8 cellular contexts compared by ENCODE assay signal in genomic region chr7:27095897-27096755, GRCh38. TPM values are rescaled to one million over a fixed set of nuclear protein-coding genes. Genes with fewer than 3 reads are reported as not detected.
DNase-seq lines count a peak whose midpoint lies in the region; ATAC-seq and TF ChIP-seq lines count a peak whose summit lies in the region.

Gene HOXA1, minus strand, starts transcription at chr7:27096000. Its CDS starts 88 bp downstream, at chr7:27095912.

- peaks cover 4% of the 10 kb centered on the region for H3K36me3 ChIP-seq in rectal smooth muscle tissue (ENCODE audit: control insufficient read depth, insufficient read depth, low read length)
- no peaks in the 10 kb centered on the region for H3K36me3 ChIP-seq in aorta (ENCODE audit: control insufficient read depth in 1 of 2, insufficient read depth in 2 of 2, low read length in 1 of 2)

- peaks cover 22% of the 10 kb centered on the region for H3K4me1 ChIP-seq in rectal smooth muscle tissue (ENCODE audit: control insufficient read depth, insufficient read depth, low read length)
- no peaks in the 10 kb centered on the region for H3K4me1 ChIP-seq in aorta (ENCODE audit: control insufficient read depth in 1 of 2, insufficient read depth in 2 of 2, low read length in 2 of 2)

- peak within 1 kb of the TSS; percentile 80 for H3K9ac ChIP-seq in rectal smooth muscle tissue (ENCODE audit: low read length)

- H3K27ac ChIP-seq in rectal smooth muscle tissue (ENCODE audit: low read depth, low read length) (peak within 1 kb of the TSS; percentile 89), aorta (ENCODE audit: low read depth in 1 of 2, low read length in 2 of 2) (peak within 1 kb of the TSS; percentile 18 to 90)

- H3K9me3 ChIP-seq in aorta (ENCODE audit: control insufficient read depth, low read length) = no peaks in the 10 kb centered on the region

- H3K4me3 ChIP-seq in rectal smooth muscle tissue (ENCODE audit: low read length) (peak within 1 kb of the TSS; percentile 95), aorta (ENCODE audit: low read length in 2 of 2) (peak within 1 kb of the TSS; percentile 80 to 91)

- DNase-seq in GDM1 (lab: John Stamatoyannopoulos, UW) = peak; percentile 59
- DNase-seq in GOT3 (lab: John Stamatoyannopoulos, UW) = peak; percentile 81
- peak; percentile 93 to 95 for DNase-seq in Kasumi-1 (lab: John Stamatoyannopoulos, UW)
- DNase-seq in activated gamma-delta T cell treated with anti-CD3 and anti-CD28 coated beads, Interleukin-2, amount 50 U/mL, for 16 hours (ENCODE audit: low read depth) = peak; percentile 54
- DNase-seq in cardiac septum (ENCODE audit: low spot score) = peak; percentile 89
- peak; percentile 92 to 95 for DNase-seq in aorta

- peak; percentile 57 for TF ChIP-seq POLR2A in Raji (IDR thresholded peaks at IDR 0.05; ENCODE audit: insufficient read depth, low read depth, low read length)

- H3K27me3 ChIP-seq in rectal smooth muscle tissue (ENCODE audit: control insufficient read depth, insufficient read depth, low read length) = no peaks in the 10 kb centered on the region
- no peaks in the 10 kb centered on the region for H3K27me3 ChIP-seq in aorta (ENCODE audit: control insufficient read depth in 1 of 2, insufficient read depth in 2 of 2, low read length in 1 of 2)

- intact Hi-C loops in cardiac septum (cut with DNase I) = no loop called here
- intact Hi-C loops in aorta (cut with DNase I) = loop anchor here (1.0 to 5.0 kb wide), 5 partner anchors 21 to 232 kb away; partner anchors contain the start of genes HOXA4 (in 1 of the 2), HOXA5 (in 1 of the 2) and SKAP2 (in 1 of the 2)

- ATAC-seq in aorta (ENCODE audit: low FRiP score) = peak; percentile 86

- WGBS in aorta, 2 donors = 0% methylated on average over 62 to 68 of the region's 68 CpGs

RNA-seq across cellular contexts. Expression of gene HOXA1, which starts in this region (rescaled TPM):
- 0.19 TPM for total RNA-seq in cardiac septum
- 1 to 10 TPM; 1.3 to 1.6 TPM for total RNA-seq in aorta
- polyA plus RNA-seq in aorta = under 1 TPM; 0.59 to 0.88 TPM

Comparison
In these comparisons a context has a peak if more than half of its experiments do, and no peak if none do; other contexts are left out.
1. Peak in every context shown above with its lines: DNase-seq, ATAC-seq, H3K4me3 ChIP-seq and H3K27ac ChIP-seq.
2. Peak in DNase-seq in cardiac septum; RNA of the gene not detected or under 1 TPM.